Comparison of ENCODE assay signal across 8 cellular contexts in genomic region chr6:32244946-32245398, GRCh38. TPM values are rescaled to one million over a fixed set of nuclear protein-coding genes. Genes with fewer than 3 reads are reported as not detected.
A peak's percentile ranks its signal among the peaks of the same experiment; 100 is the strongest.
DNase-seq lines count a peak whose midpoint lies in the region; ATAC-seq and TF ChIP-seq lines count a peak whose summit lies in the region.

No MANE protein-coding gene starts in this region.

- POLR2A ChIA-PET in activated B cell treated with CpG ODN at 0.5 μM for 24 hours (lab: Charles Lee), result interaction anchor here (1.2 to 2.3 kb wide), 3 partner anchors 49 to 187 kb away, joined by 3 to 11 read pairs (median 4); partner anchors contain the start of gene GPSM3

- no peaks in the 10 kb centered on the region for H3K9me3 Mint-ChIP-seq in activated B cell treated with CpG ODN at 0.5 μM for 24 hours

- peak overlapping the region; percentile 50 for H3K27ac Mint-ChIP-seq in activated B cell treated with CpG ODN at 0.5 μM for 24 hours

- no peaks in the 10 kb centered on the region for H3K36me3 Mint-ChIP-seq in activated B cell treated with CpG ODN at 0.5 μM for 24 hours (ENCODE audit: low read depth)

- intact Hi-C loops in activated B cell treated with CpG ODN at 0.5 μM for 24 hours (cut with micrococcal nuclease), result loop anchor here (1.0 to 10.0 kb wide), 5 partner anchors 126 to 620 kb away; no protein-coding TSS in a partner anchor

- no peak for TF ChIP-seq CTCF in activated B cell treated with CpG ODN at 0.5 μM for 24 hours (IDR thresholded peaks at IDR 0.05)
- TF ChIP-seq CTCF in cardiac fibroblast (IDR thresholded peaks at IDR 0.05; ENCODE audit: low read depth, low read length), result peak; percentile 86

- H3K4me1 Mint-ChIP-seq in activated B cell treated with CpG ODN at 0.5 μM for 24 hours, result peaks cover 16% of the 10 kb centered on the region

- ATAC-seq in activated B cell treated with CpG ODN at 0.5 μM for 24 hours (ENCODE audit: low read depth) (peak; percentile 91), GM19324 (IDR thresholded peaks at IDR 0.05; ENCODE audit: low FRiP score, unreplicated experiment) (no peak)

- no peaks in the 10 kb centered on the region for H3K27me3 Mint-ChIP-seq in activated B cell treated with CpG ODN at 0.5 μM for 24 hours

- no peak overlapping the region for H3K4me3 ChIP-seq in cardiac fibroblast (replicated peaks in 1 of 2; ENCODE audit: low read depth in 2 of 2, low read length in 2 of 2)

- peak overlapping the region; percentile 81 for H3K4me3 Mint-ChIP-seq in activated B cell treated with CpG ODN at 0.5 μM for 24 hours

- CTCF ChIA-PET in activated B cell treated with CpG ODN at 0.5 μM for 24 hours (lab: Charles Lee), result interaction anchor here (0.8 to 4.3 kb wide), 20 partner anchors 9 to 626 kb away, joined by 3 to 64 read pairs (median 4); partner anchors contain the start of gene GPSM3

- peak; percentile 33 for DNase-seq in DMS153 treated with DMSO at 0.1 percent for 48 hours (lab: John Stamatoyannopoulos, UW; ENCODE audit: unreplicated experiment)
- DNase-seq in DMS153 (lab: John Stamatoyannopoulos, UW), result no peak
- DNase-seq in NCI-H1048 (lab: John Stamatoyannopoulos, UW), result peak; percentile 8
- peak; percentile 77 for DNase-seq in activated B cell treated with CpG ODN at 0.5 μM for 24 hours
- peak; percentile 78 to 81 for DNase-seq in cardiac fibroblast (ENCODE audit: low read depth in 2 of 2)
- peak; percentile 68 for DNase-seq in kidney tubule cell (ENCODE audit: low spot score)
- DNase-seq in stimulated activated CD4-positive, alpha-beta T cell treated with anti-CD3 and anti-CD28 coated beads, Interleukin-1b, Interleukin-23, amount 100 ng/mL, for 1 hour (ENCODE audit: low read depth in 2 of 2), result peak; percentile 34 to 49

RNA-seq across cellular contexts. Expression of gene NOTCH4, which starts 21.1 kb away (rescaled TPM):
- 3.3 and 4.0 TPM in 2 replicates for total RNA-seq in activated B cell treated with CpG ODN at 0.5 μM for 24 hours

RNA-seq across cellular contexts. Expression of gene GPSM3, which starts 52.5 kb away (rescaled TPM):
- 185 and 199 TPM in 2 replicates for total RNA-seq in activated B cell treated with CpG ODN at 0.5 μM for 24 hours

RNA-seq across cellular contexts. Expression of gene PBX2, which starts 55.0 kb away (rescaled TPM):
- total RNA-seq in activated B cell treated with CpG ODN at 0.5 μM for 24 hours, result 134 and 153 TPM in 2 replicates
